Comparison of ENCODE assay signal across 1 cellular context in genomic region chr7:135557455-135558336, GRCh38.
TF ChIP-seq lines count a peak whose summit lies in the region.

Gene NUP205, plus strand, starts transcription at chr7:135557917. Its CDS starts 28 bp downstream, at chr7:135557945.

TF ChIP-seq in K562, 482 proteins besides CTCF, POLR2A, EP300 and RAD21 (continued from another document and continues in another):
- TF ChIP-seq NKRF (IDR thresholded peaks at IDR 0.05; ENCODE audit: borderline replicate concordance) = peak; percentile 92
- peak; percentile 97 for TF ChIP-seq ZHX1 (conservative IDR thresholded peaks at IDR 0.05; ENCODE audit: low read length)
- no peak for TF ChIP-seq ZNF124 (CRISPR knock-in tag; IDR thresholded peaks at IDR 0.05)
- no peak for TF ChIP-seq TSHZ1 (CRISPR knock-in tag; IDR thresholded peaks at IDR 0.05)
- 0 out of 2 replicates have a peak, but pooled peaks have one; percentile 79 for TF ChIP-seq RNF219 (CRISPR knock-in tag; IDR thresholded peaks at IDR 0.05)
- no peak for TF ChIP-seq SNRNP70 (optimal IDR thresholded peaks at IDR 0.05; ENCODE audit: low read depth, low read length)
- 0 out of 2 replicates have a peak, but pooled peaks have one; percentile 3 for TF ChIP-seq NR1H2 (CRISPR knock-in tag; IDR thresholded peaks at IDR 0.05)
- TF ChIP-seq NFE2L1 (tag; IDR thresholded peaks at IDR 0.05; ENCODE audit: borderline replicate concordance, low read depth) = no peak
- TF ChIP-seq ZKSCAN1 (IDR thresholded peaks at IDR 0.05; ENCODE audit: low read depth, low read length) = peak; percentile 65
- peak; percentile 9; the same call in 1 of the 2 replicates for TF ChIP-seq SMARCA4 (IDR thresholded peaks at IDR 0.05)
- peak; percentile 99 for TF ChIP-seq MYC (IDR thresholded peaks at IDR 0.05; ENCODE audit: low read depth, low read length)
- peak; percentile 97 for TF ChIP-seq MYC (CRISPR knock-in tag; IDR thresholded peaks at IDR 0.05; ENCODE audit: borderline replicate concordance, low read depth)
- TF ChIP-seq TEAD4 (IDR thresholded peaks at IDR 0.05; ENCODE audit: low read length) = peak; percentile 78
- 0 out of 2 replicates have a peak, but pooled peaks have one; percentile 64 for TF ChIP-seq TEAD4 (CRISPR knock-in tag; IDR thresholded peaks at IDR 0.05; ENCODE audit: borderline replicate concordance)
- 0 out of 2 replicates have a peak, but pooled peaks have one; percentile 66 for TF ChIP-seq CTBP1 (IDR thresholded peaks at IDR 0.05; ENCODE audit: borderline replicate concordance)
- 0 out of 2 replicates have a peak, but pooled peaks have one; percentile 90 for TF ChIP-seq PHB (CRISPR knock-in tag; IDR thresholded peaks at IDR 0.05)
- 0 out of 2 replicates have a peak, but pooled peaks have one; percentile 74 for TF ChIP-seq ELF2 (CRISPR knock-in tag; IDR thresholded peaks at IDR 0.05)
- TF ChIP-seq THRAP3 (IDR thresholded peaks at IDR 0.05; ENCODE audit: borderline replicate concordance) = peak; percentile 79; the same call in 1 of the 2 replicates
- peak; percentile 83 for TF ChIP-seq C11orf30 (IDR thresholded peaks at IDR 0.05; ENCODE audit: low read depth)
- TF ChIP-seq SMARCB1 (IDR thresholded peaks at IDR 0.05; ENCODE audit: insufficient read length, low read depth) = no peak
- TF ChIP-seq SLC30A9 (CRISPR knock-in tag; IDR thresholded peaks at IDR 0.05) = no peak
- TF ChIP-seq FUS (optimal IDR thresholded peaks at IDR 0.05; ENCODE audit: low read depth, low read length) = no peak
- no peak for TF ChIP-seq PURB (CRISPR knock-in tag; IDR thresholded peaks at IDR 0.05; ENCODE audit: low read depth)
- no peak for TF ChIP-seq HOXB6 (CRISPR knock-in tag; IDR thresholded peaks at IDR 0.05; ENCODE audit: borderline replicate concordance)
- peak; percentile 98 for TF ChIP-seq RB1 (IDR thresholded peaks at IDR 0.05; ENCODE audit: low read depth)
- TF ChIP-seq ZNF253 (CRISPR knock-in tag; conservative IDR thresholded peaks at IDR 0.05) = no peak
- no peak for TF ChIP-seq ZNF717 (CRISPR knock-in tag; IDR thresholded peaks at IDR 0.05)
- TF ChIP-seq GTF2F1 (IDR thresholded peaks at IDR 0.05; ENCODE audit: low read depth, low read length) = 0 out of 2 replicates have a peak, but pooled peaks have one; percentile 84
- no peak; the same call in 1 of the 2 replicates for TF ChIP-seq ZNF23 (CRISPR knock-in tag; IDR thresholded peaks at IDR 0.05)
- TF ChIP-seq ZNF121 (CRISPR knock-in tag; conservative IDR thresholded peaks at IDR 0.05) = no peak
- no peak for TF ChIP-seq BRF2 (IDR thresholded peaks at IDR 0.05; ENCODE audit: borderline replicate concordance, insufficient read depth, insufficient read length)
- TF ChIP-seq NCOA4 (IDR thresholded peaks at IDR 0.05; ENCODE audit: partially characterized antibody) = no peak
- no peak for TF ChIP-seq ZNF780A (CRISPR knock-in tag; IDR thresholded peaks at IDR 0.05)
- TF ChIP-seq E2F1 (CRISPR knock-in tag; IDR thresholded peaks at IDR 0.05) = peak; percentile 95
- peak; percentile 94 for TF ChIP-seq ARID4B (CRISPR knock-in tag; IDR thresholded peaks at IDR 0.05)
- peak; percentile 98 for TF ChIP-seq POLR2B (IDR thresholded peaks at IDR 0.05; ENCODE audit: low read depth, partially characterized antibody)
- no peak for TF ChIP-seq YBX1 (IDR thresholded peaks at IDR 0.05)
- TF ChIP-seq ETS2 (tag; IDR thresholded peaks at IDR 0.05; ENCODE audit: borderline replicate concordance, poor library complexity, severe bottlenecking) = no peak
- TF ChIP-seq ZNF431 (CRISPR knock-in tag; IDR thresholded peaks at IDR 0.05) = peak; percentile 82
- no peak for TF ChIP-seq ATF1 (CRISPR knock-in tag; IDR thresholded peaks at IDR 0.05)
- TF ChIP-seq ATF1 (tag; IDR thresholded peaks at IDR 0.05) = peak; percentile 97
